Comparison of ENCODE assay signal across 9 cellular contexts in genomic region chr7:924541-925231, GRCh38. TPM values are rescaled to one million over a fixed set of nuclear protein-coding genes. Genes with fewer than 3 reads are reported as not detected.
DNase-seq lines count a peak whose midpoint lies in the region; ATAC-seq and TF ChIP-seq lines count a peak whose summit lies in the region.
"Had no signal": no experiment of that assay in that cellular context is flagged by ENCODE, and none has a peak within 500 bp of the region (broad histone marks: within the 10 kb centered on the region; RNA-seq: fewer than 3 reads in every experiment).

No MANE protein-coding gene starts in this region.

- peak overlapping the region; percentile 94 for H3K27ac Mint-ChIP-seq in activated T-cell treated with anti-CD3 and anti-CD28 coated beads, Interleukin-2, amount 50 U/mL, for 24 hours
- H3K27ac Mint-ChIP-seq in naive B cell (peak overlapping the region in 3 of 6 donors; percentile 41 to 78 (median 76)), endodermal cell (no peak overlapping the region)

- H3K36me3 Mint-ChIP-seq in activated T-cell treated with anti-CD3 and anti-CD28 coated beads, Interleukin-2, amount 50 U/mL, for 24 hours (ENCODE audit: low read depth) = peaks cover 28% of the 10 kb centered on the region
- H3K36me3 Mint-ChIP-seq in naive B cell = no peaks in the 10 kb centered on the region
- H3K36me3 Mint-ChIP-seq in endodermal cell (ENCODE audit: low read depth) = no peaks in the 10 kb centered on the region

- H3K27me3 Mint-ChIP-seq in activated T-cell treated with anti-CD3 and anti-CD28 coated beads, Interleukin-2, amount 50 U/mL, for 24 hours = no peaks in the 10 kb centered on the region
- H3K27me3 Mint-ChIP-seq in naive B cell = no peaks in the 10 kb centered on the region
- H3K27me3 Mint-ChIP-seq in endodermal cell (ENCODE audit: insufficient read depth) = no peaks in the 10 kb centered on the region

- H3K4me3 Mint-ChIP-seq in activated T-cell treated with anti-CD3 and anti-CD28 coated beads, Interleukin-2, amount 50 U/mL, for 24 hours = peak overlapping the region; percentile 79
- H3K4me3 Mint-ChIP-seq in naive B cell = peak overlapping the region in 6 of 8 donors; percentile 59 to 86 (median 74)
- no peak overlapping the region for H3K4me3 Mint-ChIP-seq in endodermal cell

- H3K9me3 ChIP-seq in gastroesophageal sphincter (no peaks in the 10 kb centered on the region), endodermal cell (ENCODE audit: control insufficient read depth, low read length) (no peaks in the 10 kb centered on the region)

- no peak overlapping the region for H3K9ac ChIP-seq in endodermal cell (ENCODE audit: extremely low read depth, low read length, poor library complexity, severe bottlenecking)

- H3K27me3 ChIP-seq in gastroesophageal sphincter (no peaks in the 10 kb centered on the region), endodermal cell (ENCODE audit: control insufficient read depth, insufficient read depth, low read length, poor library complexity, severe bottlenecking) (no peaks in the 10 kb centered on the region)

- peaks cover 66% of the 10 kb centered on the region for H3K4me1 Mint-ChIP-seq in activated T-cell treated with anti-CD3 and anti-CD28 coated beads, Interleukin-2, amount 50 U/mL, for 24 hours (ENCODE audit: low read depth)
- H3K4me1 Mint-ChIP-seq in naive B cell (peaks cover 20 to 41% (median 28%) of the 10 kb centered on the region in 3 donors), endodermal cell (no peaks in the 10 kb centered on the region)

- peak overlapping the region in 2 of 4 donors; percentile 19 to 77 for H3K27ac ChIP-seq in gastroesophageal sphincter
- H3K27ac ChIP-seq in endodermal cell (ENCODE audit: low read depth, low read length) = no peak overlapping the region

- no peak for TF ChIP-seq EP300 in gastroesophageal sphincter (IDR thresholded peaks at IDR 0.05)

- H3K9me3 Mint-ChIP-seq in activated T-cell treated with anti-CD3 and anti-CD28 coated beads, Interleukin-2, amount 50 U/mL, for 24 hours = no peaks in the 10 kb centered on the region
- H3K9me3 Mint-ChIP-seq in naive B cell (no peaks in the 10 kb centered on the region), endodermal cell (no peaks in the 10 kb centered on the region)

- H3K4me3 ChIP-seq in gastroesophageal sphincter (no peak overlapping the region), endodermal cell (ENCODE audit: low read length) (no peak overlapping the region)

- WGBS in gastroesophageal sphincter (ENCODE audit: low coverage in 1 of 2), 2 donors = 28 to 41% methylated on average over 6 to 9 of the region's 24 CpGs
- WGBS in endodermal cell (ENCODE audit: insufficient coverage in 1 of 2, insufficient read length in 1 of 2), 2 experiments = 90 to 92% methylated on average over 12 to 24 of the region's 24 CpGs

- H3K4me1 ChIP-seq in gastroesophageal sphincter (peaks cover 0 to 75% (median 2%) of the 10 kb centered on the region in 3 donors), endodermal cell (ENCODE audit: control insufficient read depth, insufficient read depth, low read length) (peaks cover 2% of the 10 kb centered on the region)

- no peak for TF ChIP-seq POLR2A in gastroesophageal sphincter (IDR thresholded peaks at IDR 0.05)

- TF ChIP-seq CTCF in GM20000 (IDR thresholded peaks at IDR 0.05; ENCODE audit: extremely low read depth, missing control alignments) = no peak
- no peak for TF ChIP-seq CTCF in gastroesophageal sphincter (IDR thresholded peaks at IDR 0.05)
- TF ChIP-seq CTCF in endodermal cell (conservative IDR thresholded peaks at IDR 0.05) = no peak

- ATAC-seq in naive B cell (ENCODE audit: low read depth in 2 of 2) = no peak
- ATAC-seq in gastroesophageal sphincter = no peak
- ATAC-seq in HG02870 (IDR thresholded peaks at IDR 0.05; ENCODE audit: unreplicated experiment) = no peak

- no peaks in the 10 kb centered on the region for H3K36me3 ChIP-seq in gastroesophageal sphincter
- H3K36me3 ChIP-seq in endodermal cell (ENCODE audit: control insufficient read depth, insufficient read depth, low read length) = no peaks in the 10 kb centered on the region

- DNase-seq in COLO829 (ENCODE audit: low spot score) (peak; percentile 54), GM20000 (ENCODE audit: low spot score) (peak; percentile 81), KG1 (lab: John Stamatoyannopoulos, UW) (peak; percentile 37), naive B cell (no peak), endodermal cell (no peak)
- DNase-seq in activated T-cell treated with anti-CD3 and anti-CD28 coated beads, Interleukin-2, amount 50 U/mL, for 24 hours = peak; percentile 84

RNA-seq across cellular contexts. Expression of gene ADAP1, which starts 29.8 kb away (rescaled TPM):
- polyA plus RNA-seq in naive B cell (ENCODE audit: low read depth in 6 of 6) = 1 to 10 TPM; 3.3 to 7.0 (median 4.3) TPM
- total RNA-seq in gastroesophageal sphincter = 100 to 1,000 TPM in 1 of 4 donors, 10 to 100 TPM in 3; 44.8 to 106 (median 60.1) TPM
- 1 to 10 TPM; 3.8 to 6.5 TPM for total RNA-seq in endodermal cell
- polyA plus RNA-seq in endodermal cell (2013, experiment 1 of 2) = 1.4 TPM
- polyA plus RNA-seq in endodermal cell (2013, experiment 2 of 2) = 1.2 TPM

RNA-seq across cellular contexts. Expression of gene GET4, which starts 48.3 kb away (rescaled TPM):
- 10 to 100 TPM in 5 of 6 donors, 1 to 10 TPM in 1; 7.6 to 25.7 (median 16.8) TPM for polyA plus RNA-seq in naive B cell (ENCODE audit: low read depth in 6 of 6)
- total RNA-seq in gastroesophageal sphincter = 10 to 100 TPM; 18.4 to 34.8 (median 28.7) TPM
- total RNA-seq in endodermal cell = 10 to 100 TPM; 73.3 to 84.3 TPM
- polyA plus RNA-seq in endodermal cell (2013, experiment 1 of 2) = 49.1 TPM
- polyA plus RNA-seq in endodermal cell (2013, experiment 2 of 2) = 46.6 TPM

RNA-seq across cellular contexts. Expression of gene COX19, which starts 50.7 kb away (rescaled TPM):
- polyA plus RNA-seq in naive B cell (ENCODE audit: low read depth in 6 of 6) = 10 to 100 TPM; 22.6 to 34.5 (median 27.0) TPM
- total RNA-seq in gastroesophageal sphincter = 10 to 100 TPM in 3 of 4 donors, 1 to 10 TPM in 1; 6.0 to 16.7 (median 12.0) TPM
- total RNA-seq in endodermal cell = 10 to 100 TPM; 15.0 to 18.5 TPM
- 11.1 TPM for polyA plus RNA-seq in endodermal cell (2013, experiment 1 of 2)
- polyA plus RNA-seq in endodermal cell (2013, experiment 2 of 2) = 9.6 TPM

RNA-seq across cellular contexts. Expression of gene CYP2W1, which starts 58.3 kb away (rescaled TPM):
- polyA plus RNA-seq in naive B cell (ENCODE audit: low read depth in 6 of 6) = not detected
- total RNA-seq in gastroesophageal sphincter (not detected), endodermal cell (not detected)
- polyA plus RNA-seq in endodermal cell (2013, experiment 1 of 2) = not detected
- polyA plus RNA-seq in endodermal cell (2013, experiment 2 of 2) = not detected
- total RNA-seq: dermis microvascular lymphatic vessel endothelial cell had no signal

Comparison
In these comparisons a context has a peak if more than half of its experiments do, and no peak if none do; other contexts are left out.
1. DNase-seq: peak in COLO829 (single experiment), GM20000 (single experiment), KG1 (single experiment) and activated T-cell treated with anti-CD3 and anti-CD28 coated beads, Interleukin-2, amount 50 U/mL, for 24 hours (single experiment); none in naive B cell (single experiment) and endodermal cell (single experiment).
2. RNA of gene ADAP1, which starts 29.8 kb away (total RNA-seq): 44.8 to 106 TPM in gastroesophageal sphincter; 3.8 to 6.5 TPM in endodermal cell; every median in the first group is over 4 times any median in the second.